14 cellular contexts compared by ENCODE assay signal in the genomic region with DNA sequence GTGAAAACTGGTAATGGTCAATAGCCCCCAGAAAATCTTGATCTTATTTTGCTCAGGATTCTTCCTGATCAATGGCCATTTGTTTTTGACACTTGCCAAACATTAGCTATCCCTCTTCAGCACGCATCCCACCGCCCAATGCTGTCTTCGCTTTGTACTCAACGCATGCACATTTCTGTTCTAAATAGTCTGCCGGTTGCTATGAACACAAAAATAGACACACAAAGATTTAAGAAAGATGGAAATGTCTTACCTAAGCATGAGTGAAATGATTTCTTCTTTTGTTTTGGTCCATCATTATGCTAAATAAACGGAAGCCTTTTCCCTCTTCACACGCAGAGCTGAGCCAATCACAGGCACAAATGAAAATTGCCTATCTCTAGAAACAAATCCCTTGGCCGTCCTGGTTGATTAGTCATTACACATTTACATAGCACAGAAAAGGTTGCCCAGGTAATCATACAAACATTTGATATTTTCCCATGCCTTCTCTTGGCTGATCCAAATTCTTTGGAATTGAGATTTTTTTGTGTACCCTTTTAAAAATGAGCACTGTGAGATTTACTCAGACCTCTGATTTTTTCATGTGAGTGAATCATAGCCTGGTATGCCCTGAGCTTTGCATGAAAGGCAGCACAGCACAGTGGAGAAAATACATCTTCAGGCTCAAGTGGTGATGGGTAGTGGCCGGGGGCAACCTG.
DNase-seq lines count a peak whose midpoint lies in the region; ATAC-seq and TF ChIP-seq lines count a peak whose summit lies in the region.
"Had no signal": no experiment of that assay in that cellular context is flagged by ENCODE, and none has a peak within 500 bp of the region (broad histone marks: within the 10 kb centered on the region; RNA-seq: fewer than 3 reads in every experiment).

No MANE protein-coding gene starts in this region.

- no peak for TF ChIP-seq POLR2A in gastroesophageal sphincter (IDR thresholded peaks at IDR 0.05)

- H3K27ac ChIP-seq in ACC112 (ENCODE audit: low read depth, low read length) (peak overlapping the region; percentile 44), gastroesophageal sphincter (peak overlapping the region in 1 of 4 donors; percentile 35)
- H3K27ac ChIP-seq: HL-60 had no signal

- no peaks in the 10 kb centered on the region for H3K27me3 Mint-ChIP-seq in HFFc6 (ENCODE audit: insufficient read depth)

- H3K4me3 ChIP-seq in ACC112 (ENCODE audit: low read depth, low read length): peak overlapping the region; percentile 13; the same call in 1 of the 2 replicates
- H3K4me3 ChIP-seq in astrocyte of the cerebellum (ENCODE audit: low read depth, low read length): peak overlapping the region; percentile 27
- peak overlapping the region; percentile 15 to 39 for H3K4me3 ChIP-seq in gastroesophageal sphincter
- H3K4me3 ChIP-seq: Peyer's patch had no signal

- no peak for TF ChIP-seq EP300 in gastroesophageal sphincter (IDR thresholded peaks at IDR 0.05)

- H3K36me3 Mint-ChIP-seq in HFFc6 (ENCODE audit: low read depth): no peaks in the 10 kb centered on the region

- no peaks in the 10 kb centered on the region for H3K79me2 ChIP-seq in ACC112 (ENCODE audit: control insufficient read depth, insufficient read depth, low read length, unreplicated experiment)

- in situ Hi-C loops in astrocyte of the cerebellum (cut with HindIII; ENCODE audit: low sequenced_read_pairs): no loop called here

- ATAC-seq in gastroesophageal sphincter (no peak), GM21529 (IDR thresholded peaks at IDR 0.05; ENCODE audit: unreplicated experiment) (no peak)

- H2AFZ ChIP-seq in ACC112 (ENCODE audit: low read length, unreplicated experiment): no peak overlapping the region

- no peaks in the 10 kb centered on the region for H3K9me3 Mint-ChIP-seq in HFFc6

- H3K36me3 ChIP-seq in ACC112 (ENCODE audit: insufficient read depth, low read length): no peaks in the 10 kb centered on the region
- H3K36me3 ChIP-seq in gastroesophageal sphincter: no peaks in the 10 kb centered on the region
- H3K36me3 ChIP-seq: Peyer's patch had no signal

- no peak overlapping the region for H3K4me3 Mint-ChIP-seq in HFFc6
- H3K4me3 Mint-ChIP-seq: activated CD4-positive, alpha-beta T cell treated with anti-CD3 and anti-CD28 coated beads, Interleukin-2, amount 10 ng/mL, durations not matched to agents 7 days and 5 days; B cell had no signal

- peaks cover 44% of the 10 kb centered on the region for H3K4me1 Mint-ChIP-seq in HFFc6 (ENCODE audit: low read depth)

- no peaks in the 10 kb centered on the region for H3K9me3 ChIP-seq in gastroesophageal sphincter
- H3K9me3 ChIP-seq: Peyer's patch had no signal

- peak; percentile 39 for TF ChIP-seq CTCF in HFFc6 (IDR thresholded peaks at IDR 0.05)
- no peak for TF ChIP-seq CTCF in astrocyte of the cerebellum (IDR thresholded peaks at IDR 0.05; ENCODE audit: low read depth, low read length, missing control alignments)
- no peak for TF ChIP-seq CTCF in gastroesophageal sphincter (IDR thresholded peaks at IDR 0.05)

- 34 to 42% methylated on average over 6 to 9 of the region's 9 CpGs for WGBS in gastroesophageal sphincter (ENCODE audit: low coverage in 1 of 2), 2 donors

- H3K27ac Mint-ChIP-seq in HFFc6: peak overlapping the region; percentile 57; the same call in 1 of the 2 replicates
- H3K27ac Mint-ChIP-seq: B cell had no signal

- H3K4me1 ChIP-seq in ACC112 (ENCODE audit: control insufficient read depth, insufficient read depth, low read length, unreplicated experiment) (peaks cover 48% of the 10 kb centered on the region), gastroesophageal sphincter (peaks cover 3 to 45% (median 12%) of the 10 kb centered on the region in 3 donors)

- peak; percentile 49 for DNase-seq in HFFc6
- DNase-seq in astrocyte of the cerebellum (ENCODE audit: low read depth): peak; percentile 77
- DNase-seq in NCI-H1694 (lab: John Stamatoyannopoulos, UW): no peak
- DNase-seq in NCI-H526 treated with DMSO at 0.1 percent for 48 hours (lab: John Stamatoyannopoulos, UW): no peak
- DNase-seq in NCI-H187 (lab: John Stamatoyannopoulos, UW): no peak
- DNase-seq: activated CD4-positive, alpha-beta T cell treated with anti-CD3 and anti-CD28 coated beads, Interleukin-2, amount 10 ng/mL, durations not matched to agents 7 days and 5 days; activated effector memory CD4-positive, alpha-beta T cell treated with Interleukin-2 at 50 U/mL for 16 hours; T-helper 2 cell had no signal

- H3K27me3 ChIP-seq in ACC112 (ENCODE audit: insufficient read depth, low read length) (no peaks in the 10 kb centered on the region), gastroesophageal sphincter (no peaks in the 10 kb centered on the region)
- H3K27me3 ChIP-seq: Peyer's patch had no signal

Comparison
In these comparisons a context has a peak if more than half of its experiments do, and no peak if none do; other contexts are left out.
1. DNase-seq: peak in HFFc6 (single experiment) and astrocyte of the cerebellum (single experiment); none in NCI-H1694 (single experiment), NCI-H526 treated with DMSO at 0.1 percent for 48 hours (single experiment) and NCI-H187 (0 of 2).
2. Peak in every context shown above with its lines, with median percentiles within 50 percentile points of each other: H3K4me3 ChIP-seq.